In the genomic region with DNA sequence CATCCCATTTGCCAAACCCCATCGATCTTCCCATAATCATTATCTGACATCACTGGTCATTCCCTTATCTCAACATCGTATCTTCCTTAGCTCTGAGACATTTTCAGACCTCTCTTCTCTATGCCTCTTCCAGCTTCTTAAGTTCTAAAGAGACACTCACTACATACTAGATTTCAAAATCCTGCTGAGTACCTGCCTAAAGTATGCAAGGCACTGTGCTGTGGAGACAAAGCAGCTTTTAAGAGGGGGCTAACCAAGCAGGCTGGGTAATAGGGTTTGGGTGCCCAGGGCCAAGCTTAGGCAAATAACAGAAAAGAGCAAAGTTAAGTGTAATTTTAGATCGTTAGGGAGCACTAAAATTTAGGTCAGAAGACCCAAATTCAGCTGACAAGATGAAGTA, we compare ENCODE assay signal across 14 cellular contexts. TPM values are rescaled to one million over a fixed set of nuclear protein-coding genes. Genes with fewer than 3 reads are reported as not detected.
A peak's percentile ranks its signal among the peaks of the same experiment; 100 is the strongest.
DNase-seq lines count a peak whose midpoint lies in the region; ATAC-seq and TF ChIP-seq lines count a peak whose summit lies in the region.
"Had no signal": no experiment of that assay in that cellular context is flagged by ENCODE, and none has a peak within 500 bp of the region (broad histone marks: within the 10 kb centered on the region; RNA-seq: fewer than 3 reads in every experiment).

No MANE protein-coding gene starts in this region.

- no peak for TF ChIP-seq POLR2A in lower leg skin (IDR thresholded peaks at IDR 0.05)

- TF ChIP-seq CTCF in cardiac fibroblast (IDR thresholded peaks at IDR 0.05; ENCODE audit: low read depth, low read length) (no peak), lower leg skin (IDR thresholded peaks at IDR 0.05) (no peak)

- H3K9me3 ChIP-seq in GM23248 (ENCODE audit: low read depth) (no peaks in the 10 kb centered on the region), MG63 (no peaks in the 10 kb centered on the region)
- H3K9me3 ChIP-seq: gastroesophageal sphincter, ovary had no signal

- H4K20me1 ChIP-seq in GM23248 (ENCODE audit: insufficient read depth), result no peaks in the 10 kb centered on the region

- H3K9ac ChIP-seq in GM23248, result peak overlapping the region; percentile 58

- DNase-seq in AG20443 (ENCODE audit: low spot score) (peak; percentile 53), GM23248 (peak; percentile 85), cardiac fibroblast (ENCODE audit: low read depth in 2 of 2) (peak; percentile 43 to 79), myocyte (ENCODE audit: low read depth) (peak; percentile 21), MG63 (no peak), lower leg skin (ENCODE audit: low spot score in 2 of 2) (no peak)
- DNase-seq: activated CD4-positive, alpha-beta T cell treated with anti-CD3 and anti-CD28 coated beads, Interleukin-2, amount 50 U/mL, for 1 hour; activated gamma-delta T cell; Calu3; ovary had no signal

- 27 to 30% methylated on average over 3 of the region's 3 CpGs for WGBS in GM23248 (ENCODE audit: low coverage in 1 of 2, low lambda C conversion rate in 2 of 2, missing lambda C conversion rate in 2 of 2), 2 experiments
- 73 to 77% methylated on average over 3 of the region's 3 CpGs for WGBS in lower leg skin, 2 donors

- H3K79me2 ChIP-seq in GM23248 (ENCODE audit: insufficient read depth), result peaks cover 88% of the 10 kb centered on the region

- peaks cover 52% of the 10 kb centered on the region for H3F3A ChIP-seq in GM23248 (ENCODE audit: insufficient read depth)

- H3K27ac ChIP-seq in GM23248, result peak overlapping the region; percentile 65
- H3K27ac ChIP-seq: gastroesophageal sphincter, ovary had no signal

- H3K27me3 ChIP-seq in GM23248 (replicated peaks; ENCODE audit: insufficient read depth), result no peaks in the 10 kb centered on the region
- H3K27me3 ChIP-seq in MG63, result no peaks in the 10 kb centered on the region
- H3K27me3 ChIP-seq: gastroesophageal sphincter, ovary had no signal

- H3K4me2 ChIP-seq in GM23248 (ENCODE audit: unreplicated experiment), result peak overlapping the region; percentile 74

- intact Hi-C loops in lower leg skin (cut with DNase I; ENCODE audit: low total_unique reads), result no loop called here

- H3K9me2 ChIP-seq in GM23248 (ENCODE audit: insufficient read depth), result no peaks in the 10 kb centered on the region

- ATAC-seq in HG03457 (IDR thresholded peaks at IDR 0.05; ENCODE audit: unreplicated experiment), result no peak
- ATAC-seq in GM18907 (IDR thresholded peaks at IDR 0.05; ENCODE audit: unreplicated experiment), result no peak
- ATAC-seq: gastroesophageal sphincter, left lobe of liver had no signal

- no peaks in the 10 kb centered on the region for H3K36me3 ChIP-seq in GM23248 (ENCODE audit: low read depth)
- peaks cover 7% of the 10 kb centered on the region for H3K36me3 ChIP-seq in MG63
- H3K36me3 ChIP-seq: gastroesophageal sphincter, ovary had no signal

- H3K4me1 ChIP-seq in GM23248 (ENCODE audit: insufficient read depth), result peaks cover 58% of the 10 kb centered on the region

- in situ Hi-C loops in GM23248 (cut with MboI), result no loop called here

- H3K4me3 ChIP-seq in GM23248, result peak overlapping the region; percentile 51
- no peak overlapping the region for H3K4me3 ChIP-seq in cardiac fibroblast (replicated peaks in 1 of 2; ENCODE audit: low read depth in 2 of 2, low read length in 2 of 2)
- H3K4me3 ChIP-seq in MG63, result no peak overlapping the region
- H3K4me3 ChIP-seq in lower leg skin (ENCODE audit: low read depth, poor library complexity, severe bottlenecking), result no peak overlapping the region
- H3K4me3 ChIP-seq: gastroesophageal sphincter, ovary had no signal

- peak overlapping the region; percentile 51; the same call in 1 of the 2 replicates for H2AFZ ChIP-seq in GM23248

RNA-seq across cellular contexts. Expression of gene POMP, which starts 3.4 kb away (rescaled TPM):
- total RNA-seq in GM23248 (2014; rRNA removed; shearing (Covaris generic)), result 106 and 125 TPM in 2 replicates
- polyA plus RNA-seq in GM23248 (2016; fragmentation: Nextera tagmentation; extraction: Ambion mirVana), result 329 and 335 TPM in 2 replicates
- total RNA-seq in myocyte (90.0 and 152 TPM in 2 replicates), lower leg skin (10 to 100 TPM; 23.8 to 43.4 (median 40.3) TPM)
- 124 TPM for polyA plus RNA-seq in myocyte (2012)
- 76.1 and 127 TPM in 2 replicates for total RNA-seq in MG63 (2014; rRNA removed; shearing (Covaris generic); ENCODE audit: low replicate concordance)

Comparison
In these comparisons a context has a peak if more than half of its experiments do, and no peak if none do; other contexts are left out.
1. DNase-seq: peak in AG20443 (single experiment), GM23248 (single experiment), cardiac fibroblast (2 of 2) and myocyte (single experiment); none in MG63 (single experiment) and lower leg skin (0 of 2).